10 cellular contexts compared by ENCODE assay signal in the genomic region with DNA sequence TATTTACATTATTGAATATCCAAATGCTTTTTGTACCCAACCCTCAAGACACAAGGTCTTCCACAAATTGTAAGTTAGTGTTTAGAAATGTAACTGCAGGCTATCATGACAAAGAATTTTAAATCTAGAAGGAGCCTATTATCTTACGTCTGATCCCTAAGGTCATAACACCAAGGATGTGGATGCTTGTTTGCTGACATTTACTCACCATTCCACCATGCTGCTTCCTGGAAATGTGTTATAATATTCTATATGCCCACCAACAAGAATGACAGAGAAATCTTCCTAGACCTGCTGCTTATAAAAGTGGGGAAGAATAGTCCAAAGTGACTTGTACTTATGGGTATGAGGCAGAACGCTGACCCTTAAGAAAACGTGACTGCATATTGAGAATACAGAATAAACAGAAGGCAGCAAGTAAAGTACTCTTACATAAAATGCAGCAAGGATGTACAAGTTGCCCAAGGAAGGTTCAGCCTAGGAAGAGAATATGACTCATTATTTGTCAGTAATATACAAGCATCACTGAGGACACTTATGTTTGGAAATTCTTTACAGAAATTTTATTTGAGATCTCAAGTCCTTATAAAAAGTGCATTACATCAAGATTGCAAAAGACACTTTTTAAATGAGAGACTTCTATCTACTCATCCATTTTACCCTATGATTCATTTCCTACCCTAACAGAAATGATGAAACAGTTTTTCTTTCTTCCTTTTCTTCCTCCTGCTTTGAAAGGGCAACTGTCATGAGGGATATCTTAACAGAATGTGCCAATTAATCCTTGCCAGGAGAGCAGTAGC. TPM values are rescaled to one million over a fixed set of nuclear protein-coding genes. Genes with fewer than 3 reads are reported as not detected.
DNase-seq lines count a peak whose midpoint lies in the region; ATAC-seq, FAIRE-seq and TF ChIP-seq lines count a peak whose summit lies in the region.
"Had no signal": no experiment of that assay in that cellular context is flagged by ENCODE, and none has a peak within 500 bp of the region (broad histone marks: within the 10 kb centered on the region; RNA-seq: fewer than 3 reads in every experiment).

No MANE protein-coding gene starts in this region.

- ATAC-seq in activated naive CD4-positive, alpha-beta T cell treated with anti-CD3 and anti-CD28 coated beads, Interleukin-2, amount 50 U/mL, for 72 hours = peak; percentile 49 to 50
- peak; percentile 45 to 78 for ATAC-seq in upper lobe of left lung (ENCODE audit: low FRiP score in 2 of 2)

- no peak for FAIRE-seq in small intestine (lab: Jason Lieb, UNC)

- 77 to 79% methylated on average over 3 of the region's 3 CpGs for WGBS in upper lobe of left lung, 2 donors
- 90 to 96% (median 95%) methylated on average over 3 of the region's 3 CpGs for WGBS in small intestine, 3 donors

- no peak overlapping the region for H3K27ac Mint-ChIP-seq in activated naive CD4-positive, alpha-beta T cell treated with anti-CD3 and anti-CD28 coated beads, Interleukin-2, amount 50 U/mL, for 72 hours

- TF ChIP-seq CTCF in fibroblast of villous mesenchyme (IDR thresholded peaks at IDR 0.05; ENCODE audit: insufficient read depth, low read depth, low read length) (no peak), upper lobe of left lung (IDR thresholded peaks at IDR 0.05) (no peak), uterus (IDR thresholded peaks at IDR 0.05) (no peak)

- H3K4me3 ChIP-seq in fibroblast of villous mesenchyme (ENCODE audit: low read depth, low read length) (no peak overlapping the region), upper lobe of left lung (no peak overlapping the region), small intestine (ENCODE audit: low read depth in 1 of 2, low read length in 2 of 2) (no peak overlapping the region), uterus (no peak overlapping the region)

- no peak for DNase-seq in activated naive CD4-positive, alpha-beta T cell treated with anti-CD3 and anti-CD28 coated beads, Interleukin-2, amount 50 U/mL, for 72 hours (ENCODE audit: low spot score in 2 of 2)
- DNase-seq in activated naive CD4-positive, alpha-beta T cell (lab: John Stamatoyannopoulos, UW) = no peak
- DNase-seq in SIG-M5 (lab: John Stamatoyannopoulos, UW) = peak; percentile 79
- DNase-seq in fibroblast of villous mesenchyme (ENCODE audit: low read depth) = peak; percentile 67
- DNase-seq in upper lobe of left lung = no peak
- DNase-seq in DMS79 (lab: John Stamatoyannopoulos, UW) = no peak
- no peak for DNase-seq in small intestine
- no peak for DNase-seq in uterus
- DNase-seq: central memory CD4-positive, alpha-beta T cell; NCI-H187 treated with DMSO at 0.1 percent for 48 hours had no signal

- H3K27me3 ChIP-seq in upper lobe of left lung (no peaks in the 10 kb centered on the region), small intestine (ENCODE audit: control insufficient read depth in 2 of 2, insufficient read depth in 2 of 2, low read length in 2 of 2) (no peaks in the 10 kb centered on the region), uterus (no peaks in the 10 kb centered on the region)

- TF ChIP-seq POLR2A in upper lobe of left lung (IDR thresholded peaks at IDR 0.05) (no peak), uterus (IDR thresholded peaks at IDR 0.05) (no peak)

- H3K4me1 ChIP-seq in upper lobe of left lung = peaks cover 0 to 6% (median 2%) of the 10 kb centered on the region in 4 donors
- H3K4me1 ChIP-seq in small intestine (ENCODE audit: control insufficient read depth in 2 of 2, insufficient read depth in 1 of 2, low read depth in 1 of 2, low read length in 1 of 2) = no peaks in the 10 kb centered on the region
- H3K4me1 ChIP-seq in uterus = no peaks in the 10 kb centered on the region

- peaks cover 7 to 20% of the 10 kb centered on the region in 2 donors for H3K9me3 Mint-ChIP-seq in activated naive CD4-positive, alpha-beta T cell treated with anti-CD3 and anti-CD28 coated beads, Interleukin-2, amount 50 U/mL, for 72 hours

- H3K36me3 ChIP-seq in upper lobe of left lung (peaks cover 0 to 5% (median 0%) of the 10 kb centered on the region in 4 donors), small intestine (ENCODE audit: control insufficient read depth in 2 of 2, insufficient read depth in 2 of 2, low read length in 2 of 2) (peaks cover 0 to 6% of the 10 kb centered on the region in 2 donors), uterus (no peaks in the 10 kb centered on the region)

- peak in 1 of 4 donors; percentile 78 for TF ChIP-seq EP300 in upper lobe of left lung (IDR thresholded peaks at IDR 0.05)

- intact Hi-C loops in uterus (cut with DNase I; ENCODE audit: low total_unique reads) = no loop called here

- H3K36me3 Mint-ChIP-seq in activated naive CD4-positive, alpha-beta T cell treated with anti-CD3 and anti-CD28 coated beads, Interleukin-2, amount 50 U/mL, for 72 hours = peaks cover 8 to 14% of the 10 kb centered on the region in 2 donors

- H3K27ac ChIP-seq in upper lobe of left lung (peak overlapping the region in 1 of 4 donors; percentile 7), small intestine (ENCODE audit: low read depth in 1 of 2, low read length in 1 of 2) (no peak overlapping the region), uterus (no peak overlapping the region)

- H3K9me3 ChIP-seq in upper lobe of left lung (no peaks in the 10 kb centered on the region), small intestine (ENCODE audit: control insufficient read depth, low read depth) (no peaks in the 10 kb centered on the region), uterus (no peaks in the 10 kb centered on the region)

RNA-seq across cellular contexts. Expression of a gene that starts 59.6 kb away (rescaled TPM):
- total RNA-seq in activated naive CD4-positive, alpha-beta T cell treated with anti-CD3 and anti-CD28 coated beads, Interleukin-2, amount 50 U/mL, for 72 hours = under 1 TPM; 0.14 to 0.35 TPM
- under 0.01 TPM in 2 replicates for total RNA-seq in fibroblast of villous mesenchyme
- total RNA-seq in upper lobe of left lung = 10 to 100 TPM; 45.9 to 93.3 (median 54.6) TPM
- polyA plus RNA-seq in small intestine = under 1 TPM in 2 of 3 donors, not detected in 1; 0.22 to 0.31 TPM
- 10 to 100 TPM in 1 of 4 donors, 1 to 10 TPM in 3; 1.4 to 30.8 (median 4.9) TPM for total RNA-seq in uterus

Comparison
In these comparisons a context has a peak if more than half of its experiments do, and no peak if none do; other contexts are left out.
1. DNase-seq: peak in SIG-M5 (single experiment) and fibroblast of villous mesenchyme (single experiment); none in activated naive CD4-positive, alpha-beta T cell treated with anti-CD3 and anti-CD28 coated beads, Interleukin-2, amount 50 U/mL, for 72 hours (0 of 2), activated naive CD4-positive, alpha-beta T cell (0 of 4), upper lobe of left lung (0 of 2), DMS79 (single experiment), small intestine (single experiment) and uterus (0 of 2).